In the genomic region with DNA sequence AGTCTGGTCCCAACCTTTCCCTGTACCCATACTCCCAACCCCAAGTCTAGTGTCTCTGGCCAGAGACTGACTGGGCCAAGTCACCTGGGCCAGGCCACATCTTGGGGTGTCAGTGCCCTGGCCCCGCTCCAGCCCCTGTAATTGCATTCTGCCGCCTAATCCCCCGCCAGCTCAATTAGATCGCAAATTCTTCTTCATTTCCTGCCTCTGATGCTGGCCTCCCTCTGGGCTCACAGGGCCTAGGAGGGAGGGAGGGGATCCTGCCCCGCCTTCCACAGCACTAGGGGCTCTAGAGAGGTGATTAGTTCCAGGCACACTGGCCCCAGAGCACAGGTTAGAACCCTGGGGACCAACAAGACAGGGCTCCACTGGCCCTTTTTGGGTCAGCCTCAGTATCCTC, we compare ENCODE assay signal across 10 cellular contexts. TPM values are rescaled to one million over a fixed set of nuclear protein-coding genes. Genes with fewer than 3 reads are reported as not detected.
DNase-seq lines count a peak whose midpoint lies in the region; ATAC-seq, FAIRE-seq and TF ChIP-seq lines count a peak whose summit lies in the region.
"Had no signal": no experiment of that assay in that cellular context is flagged by ENCODE, and none has a peak within 500 bp of the region (broad histone marks: within the 10 kb centered on the region; RNA-seq: fewer than 3 reads in every experiment).

No MANE protein-coding gene starts in this region.

- H3K4me3 ChIP-seq in HCT116 (replicated peaks in 1 of 2; ENCODE audit: low read depth in 1 of 2, low read length in 2 of 2) (no peak overlapping the region), brain microvascular endothelial cell (ENCODE audit: low read depth, low read length) (no peak overlapping the region), thoracic aorta (no peak overlapping the region)

- H3K4me1 ChIP-seq in HCT116 (ENCODE audit: control insufficient read depth in 1 of 2, insufficient read depth in 2 of 2, low read length in 2 of 2) = peaks cover 80 to 91% of the 10 kb centered on the region in 2 experiments
- peaks cover 70 to 88% of the 10 kb centered on the region in 2 donors for H3K4me1 ChIP-seq in thoracic aorta (ENCODE audit: control insufficient read depth in 1 of 2, low read depth in 2 of 2)

- intact Hi-C loops in HCT116 (cut with micrococcal nuclease) = no loop called here

- peaks cover 68% of the 10 kb centered on the region for H3K4me1 Mint-ChIP-seq in memory B cell

- CTCF ChIA-PET in HCT116 (lab: Charles Lee) = no interaction called here

- no peaks in the 10 kb centered on the region for H3K9me3 Mint-ChIP-seq in memory B cell

- H3K27me3 ChIP-seq in HCT116 (ENCODE audit: insufficient read depth, low read length) (no peaks in the 10 kb centered on the region), brain microvascular endothelial cell (replicated peaks) (no peaks in the 10 kb centered on the region), thoracic aorta (replicated peaks; ENCODE audit: insufficient read depth) (no peaks in the 10 kb centered on the region)

- H3K27ac Mint-ChIP-seq in memory B cell = peak overlapping the region; percentile 96

- H3K36me3 ChIP-seq in HCT116 (ENCODE audit: control insufficient read depth in 1 of 2, insufficient read depth in 2 of 2, low read length in 2 of 2) (no peaks in the 10 kb centered on the region), brain microvascular endothelial cell (replicated peaks) (no peaks in the 10 kb centered on the region), thoracic aorta (no peaks in the 10 kb centered on the region)

- H3K4me3 Mint-ChIP-seq in memory B cell = peak overlapping the region; percentile 99

- peak overlapping the region; percentile 84 for H3K4me2 ChIP-seq in HCT116 (ENCODE audit: low read length)

- H3K27ac ChIP-seq in HCT116 (ENCODE audit: low read depth, low read length) (peak overlapping the region; percentile 5; the same call in 1 of the 2 replicates), brain microvascular endothelial cell (peak overlapping the region; percentile 91), thoracic aorta (peak overlapping the region; percentile 95 to 99)

- RAD21 ChIA-PET in HCT116 (lab: Charles Lee; ENCODE audit: low non-redundant PET in 1 of 2, low total read pairs in 2 of 2, uncharacterized antibody in 2 of 2, unreplicated experiment in 2 of 2) = no interaction called here

- peak overlapping the region; percentile 57; the same call in 1 of the 2 replicates for H3K9ac ChIP-seq in HCT116 (ENCODE audit: low read length)

- no peak for TF ChIP-seq RAD21 in HCT116 (IDR thresholded peaks at IDR 0.05; ENCODE audit: low read depth)

- H2AFZ ChIP-seq in HCT116 (ENCODE audit: low read depth, low read length, poor library complexity, severe bottlenecking) = no peak overlapping the region

- POLR2A ChIA-PET in HCT116 (lab: Charles Lee) = interaction anchor here (1.0 kb wide), 1 partner anchor 12 kb away, joined by 3 read pairs; no protein-coding TSS in a partner anchor

- no peak for TF ChIP-seq POLR2A in HCT116 (IDR thresholded peaks at IDR 0.05; ENCODE audit: borderline replicate concordance, extremely low read depth, insufficient read depth, insufficient read length)

- H3K79me2 ChIP-seq in HCT116 (ENCODE audit: insufficient read depth, low read length) = peaks cover 94% of the 10 kb centered on the region

- no peaks in the 10 kb centered on the region for H3K9me3 ChIP-seq in HCT116 (ENCODE audit: control insufficient read depth in 1 of 2, insufficient read depth in 1 of 2, low read depth in 1 of 2, low read length in 2 of 2)
- no peaks in the 10 kb centered on the region for H3K9me3 ChIP-seq in thoracic aorta

- no peak for TF ChIP-seq CTCF in HCT116 (IDR thresholded peaks at IDR 0.05 in 2 of 3, conservative IDR thresholded peaks at IDR 0.05 in 1 of 3; ENCODE audit: borderline replicate concordance in 1 of 3, insufficient read depth in 1 of 3, low read depth in 2 of 3, low read length in 2 of 3)
- TF ChIP-seq CTCF in brain microvascular endothelial cell (IDR thresholded peaks at IDR 0.05; ENCODE audit: low read depth, low read length, missing control alignments) = no peak
- no peak for TF ChIP-seq CTCF in thoracic aorta (IDR thresholded peaks at IDR 0.05)
- no peak for TF ChIP-seq CTCF in D721Med (IDR thresholded peaks at IDR 0.05; ENCODE audit: insufficient read depth, missing control alignments)

- peaks cover 14% of the 10 kb centered on the region for H3K36me3 Mint-ChIP-seq in memory B cell

- no peaks in the 10 kb centered on the region for H3K27me3 Mint-ChIP-seq in memory B cell

- no peak for DNase-seq in HCT116 (ENCODE audit: low read depth, low spot score)
- no peak for DNase-seq in brain microvascular endothelial cell
- DNase-seq in memory B cell (ENCODE audit: low spot score in 2 of 2) = no peak
- no peak for DNase-seq in thoracic aorta (ENCODE audit: low spot score)
- DNase-seq in KBM-7 = no peak
- DNase-seq in NCI-H524 treated with DMSO at 0.1 percent for 48 hours (lab: John Stamatoyannopoulos, UW) = no peak
- no peak for DNase-seq in D721Med (ENCODE audit: insufficient read length, low spot score)
- DNase-seq: activated effector memory CD4-positive, alpha-beta T cell treated with anti-CD3 and anti-CD28 coated beads, Interleukin-2, amount 50 U/mL, for 16 hours; head of caudate nucleus had no signal

- no TSS peak for BruUV-seq in HCT116 (replicated peaks; lab: Mats Ljungman, UMichigan)

- in situ Hi-C loops in brain microvascular endothelial cell (cut with HindIII; ENCODE audit: low pct_ligation_motif_present, low sequenced_read_pairs) (no loop called here), KBM-7 (cut with MboI; ENCODE audit: low pct_unique_long_range_greater_than_20kb, low sequenced_read_pairs) (no loop called here)

- FAIRE-seq in D721Med (lab: Jason Lieb, UNC) = no peak

- H3K9me2 ChIP-seq in HCT116 (ENCODE audit: insufficient read depth) = no peaks in the 10 kb centered on the region

- H4K20me1 ChIP-seq in HCT116 (ENCODE audit: insufficient read depth) = peaks cover 6% of the 10 kb centered on the region; the same call in 1 of the 2 replicates

- no peak for ATAC-seq in HCT116
- no peak for ATAC-seq in memory B cell (ENCODE audit: low read depth)
- no peak for ATAC-seq in thoracic aorta (ENCODE audit: insufficient number of reproducible peaks, low FRiP score, low read depth)
- ATAC-seq in HG03159 (IDR thresholded peaks at IDR 0.05; ENCODE audit: unreplicated experiment) = no peak

TF ChIP-seq in HCT116, 20 proteins besides CTCF, POLR2A, EP300 and RAD21:
- no peak for TF ChIP-seq SRF (IDR thresholded peaks at IDR 0.05; ENCODE audit: low read depth)
- no peak for TF ChIP-seq ZNF274 (IDR thresholded peaks at IDR 0.05; ENCODE audit: low read depth, low read length)
- no peak for TF ChIP-seq CEBPB (IDR thresholded peaks at IDR 0.05; ENCODE audit: low read depth)
- TF ChIP-seq, protein P1, sequence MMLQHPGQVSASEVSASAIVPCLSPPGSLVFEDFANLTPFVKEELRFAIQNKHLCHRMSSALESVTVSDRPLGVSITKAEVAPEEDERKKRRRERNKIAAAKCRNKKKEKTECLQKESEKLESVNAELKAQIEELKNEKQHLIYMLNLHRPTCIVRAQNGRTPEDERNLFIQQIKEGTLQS (IDR thresholded peaks at IDR 0.05) = no peak
- no peak for TF ChIP-seq CBX3 (IDR thresholded peaks at IDR 0.05; ENCODE audit: low read depth)
- TF ChIP-seq JUND (IDR thresholded peaks at IDR 0.05) = no peak
- TF ChIP-seq ELF1 (IDR thresholded peaks at IDR 0.05; ENCODE audit: borderline replicate concordance, low read depth) = no peak
- TF ChIP-seq SIN3A (IDR thresholded peaks at IDR 0.05; ENCODE audit: low read depth) = no peak
- TF ChIP-seq EZH2phosphoT487 (IDR thresholded peaks at IDR 0.05; ENCODE audit: borderline replicate concordance) = no peak

RNA-seq across cellular contexts. Expression of a gene that starts 5.5 kb away (rescaled TPM):
- 43.1 TPM for total RNA-seq in HCT116 (2021; ENCODE audit: unreplicated experiment)
- 34.4 and 46.2 TPM in 2 replicates for polyA plus RNA-seq in HCT116 (2012)
- total RNA-seq in thoracic aorta = 10 to 100 TPM; 58.5 to 62.5 TPM

Comparison
In these comparisons a context has a peak if more than half of its experiments do, and no peak if none do; other contexts are left out.
1. H3K27ac ChIP-seq: peak in every context shown above with its lines; median percentile 97 in thoracic aorta; 91 in brain microvascular endothelial cell; 5 in HCT116.